9 cellular contexts compared by ENCODE assay signal in the genomic region with DNA sequence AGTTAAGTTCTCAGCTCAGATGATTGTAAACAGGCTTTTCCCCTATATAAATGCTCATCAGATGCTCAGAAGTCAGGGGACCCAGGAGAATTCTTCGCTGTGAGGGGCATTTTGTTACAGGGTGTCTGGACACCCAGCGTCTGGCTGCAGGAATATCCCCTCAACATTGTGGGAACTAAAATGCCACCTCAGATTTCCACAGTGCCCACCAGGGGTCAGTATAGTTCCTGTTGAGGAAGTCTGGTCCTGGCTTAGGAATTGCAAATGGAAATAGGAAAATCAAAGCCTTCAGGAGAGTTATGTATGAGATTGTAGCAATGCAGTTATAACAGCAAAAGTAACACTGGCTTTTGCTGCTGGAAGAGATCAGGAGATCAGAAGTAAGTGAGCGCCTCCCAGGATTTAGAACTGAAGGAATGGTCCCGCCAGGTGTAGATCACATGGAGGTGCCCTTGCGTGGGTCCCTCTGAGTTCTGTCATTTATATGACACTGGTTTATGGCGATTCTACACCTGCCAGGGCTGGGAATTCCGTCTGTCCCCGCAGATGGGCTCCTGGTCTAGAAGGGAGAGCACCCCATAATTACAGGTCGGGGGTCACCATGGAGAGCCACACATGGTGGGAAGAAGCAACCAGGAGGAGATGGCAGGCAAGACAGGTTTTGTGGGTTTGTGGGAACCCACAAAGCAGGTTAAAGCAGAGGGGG. TPM values are rescaled to one million over a fixed set of nuclear protein-coding genes. Genes with fewer than 3 reads are reported as not detected.
DNase-seq lines count a peak whose midpoint lies in the region; ATAC-seq and TF ChIP-seq lines count a peak whose summit lies in the region.
"Had no signal": no experiment of that assay in that cellular context is flagged by ENCODE, and none has a peak within 500 bp of the region (broad histone marks: within the 10 kb centered on the region; RNA-seq: fewer than 3 reads in every experiment).

No MANE protein-coding gene starts in this region.

- H3K9me3 Mint-ChIP-seq in activated CD4-positive, alpha-beta memory T cell treated with anti-CD3 and anti-CD28 coated beads for 36 hours = no peaks in the 10 kb centered on the region
- no peaks in the 10 kb centered on the region for H3K9me3 Mint-ChIP-seq in stimulated activated naive B cell treated with anti-CD40 and anti-IgM and Interleukin-4, amounts not matched to agents 10 μg/mL and 1 μg/mL and 100 μg/mL, for 72 hours
- H3K9me3 Mint-ChIP-seq: naive B cell had no signal

- peak; percentile 51 for TF ChIP-seq CTCF in GM12801 (IDR thresholded peaks at IDR 0.05; ENCODE audit: extremely low read depth, insufficient read length)

- CTCF ChIA-PET in activated CD4-positive, alpha-beta memory T cell treated with anti-CD3 and anti-CD28 coated beads for 36 hours (lab: Charles Lee) = interaction anchor here (0.8 to 2.2 kb wide), 2 partner anchors 10 to 134 kb away, joined by 3 to 14 read pairs; no protein-coding TSS in a partner anchor

- DNase-seq in AG08396 (ENCODE audit: low spot score) = peak; percentile 83
- DNase-seq in NCI-H1930 (lab: John Stamatoyannopoulos, UW) = peak; percentile 3 to 48
- peak; percentile 45 for DNase-seq in activated CD4-positive, alpha-beta memory T cell treated with anti-CD3 and anti-CD28 coated beads for 36 hours
- DNase-seq in foreskin melanocyte = peak; percentile 60
- DNase-seq in occipital lobe (lab: John Stamatoyannopoulos, UW) = peak; percentile 22
- no peak for DNase-seq in stimulated activated naive B cell treated with anti-CD40 and anti-IgM and Interleukin-4, amounts not matched to agents 10 μg/mL and 1 μg/mL and 100 μg/mL, for 72 hours
- DNase-seq: naive B cell had no signal

- intact Hi-C loops in activated CD4-positive, alpha-beta memory T cell treated with anti-CD3 and anti-CD28 coated beads for 36 hours (cut with micrococcal nuclease) = loop anchor here (2.0 kb wide), 1 partner anchor 134 kb away; no protein-coding TSS in a partner anchor

- H3K36me3 Mint-ChIP-seq in activated CD4-positive, alpha-beta memory T cell treated with anti-CD3 and anti-CD28 coated beads for 36 hours = no peaks in the 10 kb centered on the region
- no peaks in the 10 kb centered on the region for H3K36me3 Mint-ChIP-seq in stimulated activated naive B cell treated with anti-CD40 and anti-IgM and Interleukin-4, amounts not matched to agents 10 μg/mL and 1 μg/mL and 100 μg/mL, for 72 hours
- H3K36me3 Mint-ChIP-seq: naive B cell had no signal

- peaks cover 2% of the 10 kb centered on the region for H3K27me3 Mint-ChIP-seq in activated CD4-positive, alpha-beta memory T cell treated with anti-CD3 and anti-CD28 coated beads for 36 hours
- peaks cover 0 to 8% of the 10 kb centered on the region in 2 donors for H3K27me3 Mint-ChIP-seq in stimulated activated naive B cell treated with anti-CD40 and anti-IgM and Interleukin-4, amounts not matched to agents 10 μg/mL and 1 μg/mL and 100 μg/mL, for 72 hours

- no peak overlapping the region for H3K27ac Mint-ChIP-seq in activated CD4-positive, alpha-beta memory T cell treated with anti-CD3 and anti-CD28 coated beads for 36 hours
- H3K27ac Mint-ChIP-seq in stimulated activated naive B cell treated with anti-CD40 and anti-IgM and Interleukin-4, amounts not matched to agents 10 μg/mL and 1 μg/mL and 100 μg/mL, for 72 hours = no peak overlapping the region

- no peaks in the 10 kb centered on the region for H3K4me1 Mint-ChIP-seq in activated CD4-positive, alpha-beta memory T cell treated with anti-CD3 and anti-CD28 coated beads for 36 hours (ENCODE audit: low read depth)
- H3K4me1 Mint-ChIP-seq in stimulated activated naive B cell treated with anti-CD40 and anti-IgM and Interleukin-4, amounts not matched to agents 10 μg/mL and 1 μg/mL and 100 μg/mL, for 72 hours = no peaks in the 10 kb centered on the region
- H3K4me1 Mint-ChIP-seq: naive B cell had no signal

- POLR2A ChIA-PET in activated CD4-positive, alpha-beta memory T cell treated with anti-CD3 and anti-CD28 coated beads for 36 hours (lab: Charles Lee) = interaction anchor here (0.6 kb wide), 1 partner anchor 30 kb away, joined by 4 read pairs; no protein-coding TSS in a partner anchor

- H3K4me3 Mint-ChIP-seq in activated CD4-positive, alpha-beta memory T cell treated with anti-CD3 and anti-CD28 coated beads for 36 hours = no peak overlapping the region
- H3K4me3 Mint-ChIP-seq in stimulated activated naive B cell treated with anti-CD40 and anti-IgM and Interleukin-4, amounts not matched to agents 10 μg/mL and 1 μg/mL and 100 μg/mL, for 72 hours = no peak overlapping the region
- H3K4me3 Mint-ChIP-seq: naive B cell had no signal

- no peak for ATAC-seq in stimulated activated naive B cell treated with anti-CD40 and anti-IgM and Interleukin-4, amounts not matched to agents 10 μg/mL and 1 μg/mL and 100 μg/mL, for 72 hours (replicated peaks)
- no peak for ATAC-seq in HG03175 (IDR thresholded peaks at IDR 0.05; ENCODE audit: unreplicated experiment)

RNA-seq across cellular contexts. Expression of a gene that starts 47.1 kb away (rescaled TPM):
- 10 to 100 TPM; 26.1 to 33.7 TPM for total RNA-seq in activated CD4-positive, alpha-beta memory T cell treated with anti-CD3 and anti-CD28 coated beads for 36 hours
- total RNA-seq in occipital lobe = 40.4 TPM
